ENCODE assay signal across 8 cellular contexts in genomic region chr3:157436583-157437300, GRCh38. TPM values are rescaled to one million over a fixed set of nuclear protein-coding genes. Genes with fewer than 3 reads are reported as not detected.
A peak's percentile ranks its signal among the peaks of the same experiment; 100 is the strongest.
DNase-seq lines count a peak whose midpoint lies in the region; ATAC-seq and TF ChIP-seq lines count a peak whose summit lies in the region.

PTX3 (plus strand) TSS chr3:157436850; CDS start chr3:157436934, 84 bp downstream.

- POLR2A ChIA-PET in HEK293 (lab: Yijun Ruan, JAX), result interaction anchor here (0.6 to 1.2 kb wide), 2 partner anchors 277 kb away, joined by 3 to 5 read pairs; partner anchors contain the start of gene CCNL1

- peak within 1 kb of the TSS; percentile 82 for H3K4me2 ChIP-seq in neuronal stem cell (ENCODE audit: insufficient read depth, low read length, poor library complexity, severe bottlenecking)

- H3K14ac ChIP-seq in neuronal stem cell (ENCODE audit: low read length), result no peak within 1 kb of the TSS

- CTCF ChIA-PET in HEK293 (lab: Yijun Ruan, JAX), result interaction anchor here (0.6 to 1.7 kb wide), 3 partner anchors 10 to 976 kb away, joined by 3 to 6 read pairs (median 4); no protein-coding TSS in a partner anchor

- H3K27me3 ChIP-seq in WERI-Rb-1 (ENCODE audit: insufficient read depth, low read depth, severe bottlenecking) (no peaks in the 10 kb centered on the region), neuronal stem cell (ENCODE audit: control insufficient read depth in 3 of 3, insufficient read depth in 3 of 3, low read depth in 1 of 3, low read length in 3 of 3) (no peaks in the 10 kb centered on the region), SJCRH30 (no peaks in the 10 kb centered on the region)

- peak within 1 kb of the TSS; percentile 46 for H2AFZ ChIP-seq in neuronal stem cell (ENCODE audit: low read length)

- no peaks in the 10 kb centered on the region for H3K79me1 ChIP-seq in neuronal stem cell (ENCODE audit: low read depth, low read length)

- H3K9ac ChIP-seq in neuronal stem cell (ENCODE audit: low read depth, low read length, poor library complexity), result peak within 1 kb of the TSS; percentile 99

- ATAC-seq in GM21576 (IDR thresholded peaks at IDR 0.05; ENCODE audit: unreplicated experiment), result no peak

- peak within 1 kb of the TSS; percentile 100 for H3K18ac ChIP-seq in neuronal stem cell (ENCODE audit: low read length)

- H3K9me3 ChIP-seq in HEK293 (ENCODE audit: control insufficient read depth, insufficient read depth, low read depth, low read length), result no peaks in the 10 kb centered on the region
- H3K9me3 ChIP-seq in WERI-Rb-1 (ENCODE audit: severe bottlenecking), result no peaks in the 10 kb centered on the region
- peaks cover 0 to 36% of the 10 kb centered on the region in 2 donors for H3K9me3 ChIP-seq in neuronal stem cell (replicated peaks in 1 of 2; ENCODE audit: control insufficient read depth in 2 of 2, insufficient read depth in 1 of 2, low read depth in 1 of 2, low read length in 2 of 2)
- no peaks in the 10 kb centered on the region for H3K9me3 ChIP-seq in SJCRH30 (replicated peaks)

- H3K27ac ChIP-seq in HEK293 (ENCODE audit: extremely low read depth, low read depth, low read length) (peak within 1 kb of the TSS; percentile 17; the same call in 1 of the 2 replicates), WERI-Rb-1 (peak within 1 kb of the TSS; percentile 77), neuronal stem cell (replicated peaks; ENCODE audit: low read length) (peak within 1 kb of the TSS; percentile 93), SJCRH30 (no peak within 1 kb of the TSS)

- H2AK5ac ChIP-seq in neuronal stem cell (ENCODE audit: low read depth, low read length), result peak within 1 kb of the TSS; percentile 71

- H2BK15ac ChIP-seq in neuronal stem cell (ENCODE audit: low read length), result peak within 1 kb of the TSS; percentile 87

- peak within 1 kb of the TSS; percentile 92 for H4K8ac ChIP-seq in neuronal stem cell (ENCODE audit: low read depth, low read length)

- H3K23ac ChIP-seq in neuronal stem cell (ENCODE audit: low read depth, low read length, poor library complexity), result peak within 1 kb of the TSS; percentile 52

- peak; percentile 67 for DNase-seq in AG08395 (ENCODE audit: low spot score)
- no peak for DNase-seq in WERI-Rb-1
- peak; percentile 91 for DNase-seq in fibroblast of villous mesenchyme (ENCODE audit: low read depth)
- peak; percentile 33 for DNase-seq in neuronal stem cell (ENCODE audit: low spot score)
- no peak for DNase-seq in SJCRH30
- no peak for DNase-seq in NCI-H1105 treated with DMSO at 0.1 percent for 48 hours (lab: John Stamatoyannopoulos, UW)

- TF ChIP-seq CTCF in HEK293 (tag by site-specific recombination; IDR thresholded peaks at IDR 0.05) (no peak), WERI-Rb-1 (IDR thresholded peaks at IDR 0.05; ENCODE audit: low read depth, low read length) (no peak), fibroblast of villous mesenchyme (IDR thresholded peaks at IDR 0.05; ENCODE audit: insufficient read depth, low read depth, low read length) (no peak)

- H3K36me3 ChIP-seq in HEK293 (ENCODE audit: control insufficient read depth in 2 of 2, insufficient read depth in 1 of 2, low read length in 2 of 2), result no peaks in the 10 kb centered on the region
- H3K36me3 ChIP-seq in WERI-Rb-1, result no peaks in the 10 kb centered on the region
- peaks cover 4 to 47% of the 10 kb centered on the region in 2 donors for H3K36me3 ChIP-seq in neuronal stem cell (replicated peaks in 1 of 2; ENCODE audit: control insufficient read depth in 2 of 2, insufficient read depth in 2 of 2, low read length in 2 of 2)
- H3K36me3 ChIP-seq in SJCRH30, result no peaks in the 10 kb centered on the region

- peak within 1 kb of the TSS; percentile 84 for H2BK5ac ChIP-seq in neuronal stem cell (ENCODE audit: low read length)

- WGBS in neuronal stem cell (ENCODE audit: extremely low coverage in 2 of 2, insufficient read length in 2 of 2, insufficient replicate concordance in 1 of 2), 2 donors, result no CpG with 5 or more reads among the region's 17 CpGs

- H3K4ac ChIP-seq in neuronal stem cell (ENCODE audit: low read length), result peak within 1 kb of the TSS; percentile 86

- H2BK120ac ChIP-seq in neuronal stem cell (ENCODE audit: low read depth, low read length), result peak within 1 kb of the TSS; percentile 81

- H3K4me1 ChIP-seq in HEK293 (ENCODE audit: control insufficient read depth, insufficient read depth, low read length) (no peaks in the 10 kb centered on the region), neuronal stem cell (ENCODE audit: control insufficient read depth in 2 of 2, insufficient read depth in 1 of 2, low read depth in 1 of 2, low read length in 2 of 2) (peaks cover 3 to 10% of the 10 kb centered on the region in 2 donors), SJCRH30 (no peaks in the 10 kb centered on the region)

- H3K4me3 ChIP-seq in HEK293 (ENCODE audit: low read depth, low read length), result peak within 1 kb of the TSS; percentile 54
- H3K4me3 ChIP-seq in WERI-Rb-1 (ENCODE audit: low read depth, low read length), result peak within 1 kb of the TSS; percentile 78
- H3K4me3 ChIP-seq in fibroblast of villous mesenchyme (ENCODE audit: low read depth, low read length), result peak within 1 kb of the TSS; percentile 62
- H3K4me3 ChIP-seq in neuronal stem cell (ENCODE audit: low read length in 2 of 2), result peak within 1 kb of the TSS; percentile 91 to 95
- no peak within 1 kb of the TSS for H3K4me3 ChIP-seq in SJCRH30

- peak within 1 kb of the TSS; percentile 97 for H4K91ac ChIP-seq in neuronal stem cell (ENCODE audit: low read depth, low read length, poor library complexity)

- H2BK12ac ChIP-seq in neuronal stem cell (ENCODE audit: low read length), result no peak within 1 kb of the TSS

TF ChIP-seq in HEK293, 187 proteins besides CTCF, POLR2A, EP300 and RAD21 (continues in another document):
- no peak for TF ChIP-seq ZNF624 (tag by site-specific recombination; IDR thresholded peaks at IDR 0.05)
- peak; percentile 37; the same call in 1 of the 2 replicates for TF ChIP-seq ZNF24 (tag by site-specific recombination; IDR thresholded peaks at IDR 0.05)
- peak; percentile 15; the same call in 1 of the 2 replicates for TF ChIP-seq ZBTB20 (tag by site-specific recombination; IDR thresholded peaks at IDR 0.05)
- peak; percentile 34; the same call in 1 of the 2 replicates for TF ChIP-seq ZNF660 (tag by site-specific recombination; IDR thresholded peaks at IDR 0.05)
- 0 out of 2 replicates have a peak, but pooled peaks have one; percentile 21 for TF ChIP-seq ZNF561 (tag by site-specific recombination; IDR thresholded peaks at IDR 0.05; ENCODE audit: borderline replicate concordance)
- TF ChIP-seq ZNF629 (tag by site-specific recombination; IDR thresholded peaks at IDR 0.05), result peak; percentile 45; the same call in 1 of the 2 replicates
- TF ChIP-seq, protein P1, sequence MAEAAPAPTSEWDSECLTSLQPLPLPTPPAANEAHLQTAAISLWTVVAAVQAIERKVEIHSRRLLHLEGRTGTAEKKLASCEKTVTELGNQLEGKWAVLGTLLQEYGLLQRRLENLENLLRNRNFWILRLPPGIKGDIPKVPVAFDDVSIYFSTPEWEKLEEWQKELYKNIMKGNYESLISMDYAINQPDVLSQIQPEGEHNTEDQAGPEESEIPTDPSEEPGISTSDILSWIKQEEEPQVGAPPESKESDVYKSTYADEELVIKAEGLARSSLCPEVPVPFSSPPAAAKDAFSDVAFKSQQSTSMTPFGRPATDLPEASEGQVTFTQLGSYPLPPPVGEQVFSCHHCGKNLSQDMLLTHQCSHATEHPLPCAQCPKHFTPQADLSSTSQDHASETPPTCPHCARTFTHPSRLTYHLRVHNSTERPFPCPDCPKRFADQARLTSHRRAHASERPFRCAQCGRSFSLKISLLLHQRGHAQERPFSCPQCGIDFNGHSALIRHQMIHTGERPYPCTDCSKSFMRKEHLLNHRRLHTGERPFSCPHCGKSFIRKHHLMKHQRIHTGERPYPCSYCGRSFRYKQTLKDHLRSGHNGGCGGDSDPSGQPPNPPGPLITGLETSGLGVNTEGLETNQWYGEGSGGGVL (tag by site-specific recombination; IDR thresholded peaks at IDR 0.05), result peak; percentile 92
- no peak for TF ChIP-seq ZBTB26 (tag by site-specific recombination; optimal IDR thresholded peaks at IDR 0.05)
- TF ChIP-seq ZBTB21 (tag by site-specific recombination; IDR thresholded peaks at IDR 0.05), result 0 out of 2 replicates have a peak, but pooled peaks have one; percentile 15
- 0 out of 2 replicates have a peak, but pooled peaks have one; percentile 44 for TF ChIP-seq ZNF843 (tag by site-specific recombination; IDR thresholded peaks at IDR 0.05)
- TF ChIP-seq ZNF664 (tag by site-specific recombination; IDR thresholded peaks at IDR 0.05), result peak; percentile 90
- no peak for TF ChIP-seq ZBTB7A (tag by site-specific recombination; IDR thresholded peaks at IDR 0.05; ENCODE audit: low read depth)
- TF ChIP-seq HOXC10 (CRISPR knock-in tag; IDR thresholded peaks at IDR 0.05), result no peak
- peak; percentile 77 for TF ChIP-seq SP7 (tag by site-specific recombination; IDR thresholded peaks at IDR 0.05)
- TF ChIP-seq SALL2 (tag by site-specific recombination; IDR thresholded peaks at IDR 0.05; ENCODE audit: borderline replicate concordance), result no peak

RNA-seq across cellular contexts. Expression of gene PTX3, which starts in this region (rescaled TPM):
- 22.5 and 47.0 TPM in 2 replicates for total RNA-seq in fibroblast of villous mesenchyme
- polyA plus RNA-seq in neuronal stem cell (2013, experiment 1 of 2), result 24.6 TPM
- 25.5 TPM for polyA plus RNA-seq in neuronal stem cell (2013, experiment 2 of 2)
- not detected in 2 replicates for total RNA-seq in SJCRH30 (2014; rRNA removed; shearing (Covaris generic))

Comparison
In these comparisons a context has a peak if more than half of its experiments do, and no peak if none do; other contexts are left out.
1. RNA of gene PTX3 (total RNA-seq): 22.5 to 47.0 TPM in fibroblast of villous mesenchyme; not detected in SJCRH30; every median in the first group is over 10 times any median in the second.
2. DNase-seq: peak in AG08395 (single experiment), fibroblast of villous mesenchyme (single experiment) and neuronal stem cell (single experiment); none in WERI-Rb-1 (single experiment), SJCRH30 (0 of 2) and NCI-H1105 treated with DMSO at 0.1 percent for 48 hours (single experiment).